ENCODE assay signal across 9 cellular contexts in the genomic region with DNA sequence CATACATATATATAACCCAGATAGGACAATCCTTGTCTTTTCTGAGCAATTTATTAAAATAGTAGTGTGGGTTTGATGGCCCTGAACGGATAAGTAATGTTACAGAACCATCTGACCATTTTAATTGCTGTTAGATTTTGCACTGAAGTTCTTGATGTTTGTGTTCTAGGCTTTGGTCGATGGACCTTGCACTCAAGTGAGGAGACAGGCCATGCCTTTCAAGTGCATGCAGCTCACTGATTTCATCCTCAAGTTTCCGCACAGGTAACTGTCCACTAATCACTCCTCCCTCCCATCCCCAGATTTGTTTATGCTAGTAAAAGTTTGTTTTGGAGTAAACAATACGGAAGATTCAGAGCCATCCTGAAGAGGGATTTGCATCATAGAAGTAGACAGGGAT. TPM values are rescaled to one million over a fixed set of nuclear protein-coding genes. Genes with fewer than 3 reads are reported as not detected.
A peak's percentile ranks its signal among the peaks of the same experiment; 100 is the strongest.
DNase-seq lines count a peak whose midpoint lies in the region; ATAC-seq and TF ChIP-seq lines count a peak whose summit lies in the region.
"Had no signal": no experiment of that assay in that cellular context is flagged by ENCODE, and none has a peak within 500 bp of the region (broad histone marks: within the 10 kb centered on the region; RNA-seq: fewer than 3 reads in every experiment).

No MANE protein-coding gene starts in this region.

- no peaks in the 10 kb centered on the region for H3K27me3 Mint-ChIP-seq in activated CD4-positive, alpha-beta T cell treated with anti-CD3 and anti-CD28 coated beads, Interleukin-2, amount 10 ng/mL, durations not matched to agents 7 days and 5 days
- H3K27me3 Mint-ChIP-seq in activated CD8-positive, alpha-beta T cell treated with anti-CD3 and anti-CD28 coated beads for 36 hours: no peaks in the 10 kb centered on the region
- H3K27me3 Mint-ChIP-seq in stimulated activated naive CD8-positive, alpha-beta T cell treated with anti-CD3 and anti-CD28 coated beads, Interleukin-15, amount 100 ng/mL, for 72 hours: no peaks in the 10 kb centered on the region

- H3K36me3 Mint-ChIP-seq in activated CD4-positive, alpha-beta T cell treated with anti-CD3 and anti-CD28 coated beads, Interleukin-2, amount 10 ng/mL, durations not matched to agents 7 days and 5 days (ENCODE audit: low read depth): peaks cover 45% of the 10 kb centered on the region
- peaks cover 58% of the 10 kb centered on the region for H3K36me3 Mint-ChIP-seq in activated CD8-positive, alpha-beta T cell treated with anti-CD3 and anti-CD28 coated beads for 36 hours (ENCODE audit: low read depth)

- no peaks in the 10 kb centered on the region for H3K9me3 Mint-ChIP-seq in activated CD4-positive, alpha-beta T cell treated with anti-CD3 and anti-CD28 coated beads, Interleukin-2, amount 10 ng/mL, durations not matched to agents 7 days and 5 days
- H3K9me3 Mint-ChIP-seq in activated CD8-positive, alpha-beta T cell treated with anti-CD3 and anti-CD28 coated beads for 36 hours: no peaks in the 10 kb centered on the region
- no peaks in the 10 kb centered on the region for H3K9me3 Mint-ChIP-seq in stimulated activated naive CD8-positive, alpha-beta T cell treated with anti-CD3 and anti-CD28 coated beads, Interleukin-15, amount 100 ng/mL, for 72 hours

- H3K4me3 Mint-ChIP-seq in activated CD4-positive, alpha-beta T cell treated with anti-CD3 and anti-CD28 coated beads, Interleukin-2, amount 10 ng/mL, durations not matched to agents 7 days and 5 days: peak overlapping the region; percentile 83
- H3K4me3 Mint-ChIP-seq in activated CD8-positive, alpha-beta T cell treated with anti-CD3 and anti-CD28 coated beads for 36 hours: peak overlapping the region; percentile 88
- peak overlapping the region; percentile 84 to 89 for H3K4me3 Mint-ChIP-seq in stimulated activated naive CD8-positive, alpha-beta T cell treated with anti-CD3 and anti-CD28 coated beads, Interleukin-15, amount 100 ng/mL, for 72 hours

- POLR2A ChIA-PET in activated CD4-positive, alpha-beta T cell treated with anti-CD3 and anti-CD28 coated beads, Interleukin-2, amount 10 ng/mL, durations not matched to agents 7 days and 5 days (lab: Charles Lee): interaction anchor here (0.6 kb wide), 1 partner anchor 79 kb away, joined by 3 read pairs; no protein-coding TSS in a partner anchor
- POLR2A ChIA-PET in activated CD8-positive, alpha-beta T cell treated with anti-CD3 and anti-CD28 coated beads for 36 hours (lab: Charles Lee): interaction anchor here (0.7 to 4.1 kb wide), 9 partner anchors 12 to 1044 kb away, joined by 3 to 26 read pairs (median 4); partner anchors contain the start of gene ZNF619

- ATAC-seq in activated CD8-positive, alpha-beta T cell treated with anti-CD3 and anti-CD28 coated beads for 36 hours: no peak
- no peak for ATAC-seq in stimulated activated naive CD8-positive, alpha-beta T cell treated with anti-CD3 and anti-CD28 coated beads, Interleukin-15, amount 100 ng/mL, for 72 hours

- DNase-seq in activated CD4-positive, alpha-beta T cell treated with anti-CD3 and anti-CD28 coated beads, Interleukin-2, amount 10 ng/mL, durations not matched to agents 7 days and 5 days: no peak
- DNase-seq in activated CD4-positive, alpha-beta T cell treated with anti-CD3 and anti-CD28 coated beads for 48 hours: no peak
- DNase-seq in activated CD8-positive, alpha-beta T cell treated with anti-CD3 and anti-CD28 coated beads for 36 hours: no peak
- DNase-seq in stimulated activated naive CD8-positive, alpha-beta T cell treated with anti-CD3 and anti-CD28 coated beads, Interleukin-15, amount 100 ng/mL, for 72 hours: no peak
- no peak for DNase-seq in RPMI8226
- DNase-seq in GM10266 (ENCODE audit: extremely low spot score): no peak
- no peak for DNase-seq in activated gamma-delta T cell treated with Interleukin-2 at 50 U/mL for 16 hours
- DNase-seq: NCI-H1092 treated with DMSO at 0.1 percent for 48 hours had no signal

- peak overlapping the region; percentile 91 for H3K4me3 ChIP-seq in iPS-11a (ENCODE audit: low read depth, low read length)

- no peak for TF ChIP-seq CTCF in activated CD8-positive, alpha-beta T cell treated with anti-CD3 and anti-CD28 coated beads for 36 hours (IDR thresholded peaks at IDR 0.05)
- no peak for TF ChIP-seq CTCF in GM10266 (IDR thresholded peaks at IDR 0.05; ENCODE audit: control insufficient read depth, insufficient read depth, low read depth, missing control alignments)

- peak overlapping the region; percentile 85 for H3K27ac Mint-ChIP-seq in activated CD4-positive, alpha-beta T cell treated with anti-CD3 and anti-CD28 coated beads, Interleukin-2, amount 10 ng/mL, durations not matched to agents 7 days and 5 days
- peak overlapping the region; percentile 91 for H3K27ac Mint-ChIP-seq in activated CD8-positive, alpha-beta T cell treated with anti-CD3 and anti-CD28 coated beads for 36 hours
- H3K27ac Mint-ChIP-seq in stimulated activated naive CD8-positive, alpha-beta T cell treated with anti-CD3 and anti-CD28 coated beads, Interleukin-15, amount 100 ng/mL, for 72 hours: peak overlapping the region in 1 of 2 donors; percentile 92

- peaks cover 66% of the 10 kb centered on the region for H3K4me1 Mint-ChIP-seq in activated CD4-positive, alpha-beta T cell treated with anti-CD3 and anti-CD28 coated beads, Interleukin-2, amount 10 ng/mL, durations not matched to agents 7 days and 5 days
- H3K4me1 Mint-ChIP-seq in activated CD8-positive, alpha-beta T cell treated with anti-CD3 and anti-CD28 coated beads for 36 hours (ENCODE audit: low read depth): peaks cover 49% of the 10 kb centered on the region
- H3K4me1 Mint-ChIP-seq in stimulated activated naive CD8-positive, alpha-beta T cell treated with anti-CD3 and anti-CD28 coated beads, Interleukin-15, amount 100 ng/mL, for 72 hours: peaks cover 62% of the 10 kb centered on the region

- intact Hi-C loops in activated CD8-positive, alpha-beta T cell treated with anti-CD3 and anti-CD28 coated beads for 36 hours (cut with micrococcal nuclease): loop anchor here (5.0 kb wide), 1 partner anchor 146 kb away; no protein-coding TSS in a partner anchor

- CTCF ChIA-PET in activated CD4-positive, alpha-beta T cell treated with anti-CD3 and anti-CD28 coated beads, Interleukin-2, amount 10 ng/mL, durations not matched to agents 7 days and 5 days (lab: Charles Lee): interaction anchor here (1.4 kb wide), 2 partner anchors 17 to 149 kb away, joined by 3 to 4 read pairs; no protein-coding TSS in a partner anchor
- CTCF ChIA-PET in activated CD8-positive, alpha-beta T cell treated with anti-CD3 and anti-CD28 coated beads for 36 hours (lab: Charles Lee): no interaction called here

RNA-seq across cellular contexts. Expression of gene RPL14, which starts 1.3 kb away (rescaled TPM):
- 1,000 to 10,000 TPM; 2,359 to 2,726 TPM for total RNA-seq in activated CD4-positive, alpha-beta T cell treated with anti-CD3 and anti-CD28 coated beads, Interleukin-2, amount 10 ng/mL, durations not matched to agents 7 days and 5 days
- total RNA-seq in activated CD8-positive, alpha-beta T cell treated with anti-CD3 and anti-CD28 coated beads for 36 hours: 1,000 to 10,000 TPM; 3,410 to 3,594 TPM

RNA-seq across cellular contexts. Expression of gene ZNF619, which starts 18.4 kb away (rescaled TPM):
- total RNA-seq in activated CD4-positive, alpha-beta T cell treated with anti-CD3 and anti-CD28 coated beads, Interleukin-2, amount 10 ng/mL, durations not matched to agents 7 days and 5 days: 1 to 10 TPM; 9.5 to 9.8 TPM
- total RNA-seq in activated CD8-positive, alpha-beta T cell treated with anti-CD3 and anti-CD28 coated beads for 36 hours: 1 to 10 TPM; 5.7 to 6.3 TPM

RNA-seq across cellular contexts. Expression of gene ZNF620, which starts 47.4 kb away (rescaled TPM):
- total RNA-seq in activated CD4-positive, alpha-beta T cell treated with anti-CD3 and anti-CD28 coated beads, Interleukin-2, amount 10 ng/mL, durations not matched to agents 7 days and 5 days: 1 to 10 TPM; 5.5 to 5.6 TPM
- 1 to 10 TPM; 2.5 to 3.6 TPM for total RNA-seq in activated CD8-positive, alpha-beta T cell treated with anti-CD3 and anti-CD28 coated beads for 36 hours
